Comparison of ENCODE assay signal across 8 cellular contexts in genomic region chr18:26089247-26090129, GRCh38. TPM values are rescaled to one million over a fixed set of nuclear protein-coding genes. Genes with fewer than 3 reads are reported as not detected.
A peak's percentile ranks its signal among the peaks of the same experiment; 100 is the strongest.
DNase-seq lines count a peak whose midpoint lies in the region; ATAC-seq and TF ChIP-seq lines count a peak whose summit lies in the region.

No MANE protein-coding gene starts in this region.

- peaks cover 15% of the 10 kb centered on the region for H3K4me1 ChIP-seq in GM23248 (ENCODE audit: insufficient read depth)

- H4K20me1 ChIP-seq in GM23248 (ENCODE audit: insufficient read depth) = no peaks in the 10 kb centered on the region

- no peaks in the 10 kb centered on the region for H3K9me3 ChIP-seq in GM23248 (ENCODE audit: low read depth)
- no peaks in the 10 kb centered on the region for H3K9me3 ChIP-seq in MG63

- H3K9ac ChIP-seq in GM23248 = peak overlapping the region; percentile 97

- H3K27me3 Mint-ChIP-seq in activated CD4-positive, alpha-beta memory T cell treated with anti-CD3 and anti-CD28 coated beads for 36 hours = no peaks in the 10 kb centered on the region

- no peaks in the 10 kb centered on the region for H3K9me3 Mint-ChIP-seq in activated CD4-positive, alpha-beta memory T cell treated with anti-CD3 and anti-CD28 coated beads for 36 hours

- peaks cover 55% of the 10 kb centered on the region for H3K79me2 ChIP-seq in GM23248 (ENCODE audit: insufficient read depth)

- peak overlapping the region; percentile 90 for H2AFZ ChIP-seq in GM23248

- H3K4me2 ChIP-seq in GM23248 (ENCODE audit: unreplicated experiment) = peak overlapping the region; percentile 97

- WGBS in GM23248 (ENCODE audit: low coverage in 1 of 2, low lambda C conversion rate in 2 of 2, missing lambda C conversion rate in 2 of 2), 2 experiments = 3% methylated on average over 27 to 36 of the region's 36 CpGs

- peak overlapping the region; percentile 91 for H3K4me3 ChIP-seq in GM23248
- H3K4me3 ChIP-seq in MG63 = peak overlapping the region; percentile 97
- H3K4me3 ChIP-seq in foreskin fibroblast (ENCODE audit: low read depth in 1 of 2, low read length in 2 of 2) = peak overlapping the region; percentile 86 to 96

- CTCF ChIA-PET in GM10248 (lab: Yijun Ruan, JAX) = interaction anchor here (1.1 kb wide), 1 partner anchor 13 kb away, joined by 3 read pairs; no protein-coding TSS in a partner anchor
- CTCF ChIA-PET in activated CD4-positive, alpha-beta memory T cell treated with anti-CD3 and anti-CD28 coated beads for 36 hours (lab: Charles Lee) = no interaction called here

- intact Hi-C loops in activated CD4-positive, alpha-beta memory T cell treated with anti-CD3 and anti-CD28 coated beads for 36 hours (cut with micrococcal nuclease) = loop anchor here (1.0 to 5.0 kb wide), 5 partner anchors 44 to 459 kb away; partner anchors contain the start of genes KCTD1, PSMA8 and TAF4B

- peak overlapping the region; percentile 93 for H3K27ac Mint-ChIP-seq in activated CD4-positive, alpha-beta memory T cell treated with anti-CD3 and anti-CD28 coated beads for 36 hours

- in situ Hi-C loops in GM23248 (cut with MboI) = no loop called here

- H3K27me3 ChIP-seq in GM23248 (replicated peaks; ENCODE audit: insufficient read depth) (no peaks in the 10 kb centered on the region), MG63 (no peaks in the 10 kb centered on the region)

- H3K4me1 Mint-ChIP-seq in activated CD4-positive, alpha-beta memory T cell treated with anti-CD3 and anti-CD28 coated beads for 36 hours (ENCODE audit: low read depth) = peaks cover 30% of the 10 kb centered on the region

- H3F3A ChIP-seq in GM23248 (ENCODE audit: insufficient read depth) = peaks cover 14% of the 10 kb centered on the region

- H3K4me3 Mint-ChIP-seq in activated CD4-positive, alpha-beta memory T cell treated with anti-CD3 and anti-CD28 coated beads for 36 hours = peak overlapping the region; percentile 89

- H3K27ac ChIP-seq in GM23248 = peak overlapping the region; percentile 96

- no peaks in the 10 kb centered on the region for H3K9me2 ChIP-seq in GM23248 (ENCODE audit: insufficient read depth)

- peaks cover 14% of the 10 kb centered on the region for H3K36me3 Mint-ChIP-seq in activated CD4-positive, alpha-beta memory T cell treated with anti-CD3 and anti-CD28 coated beads for 36 hours

- TF ChIP-seq CTCF in GM10248 (IDR thresholded peaks at IDR 0.05; ENCODE audit: control extremely low read depth, extremely low read depth, low read depth, missing control alignments) (no peak), foreskin fibroblast (IDR thresholded peaks at IDR 0.05; ENCODE audit: low read depth, low read length) (no peak), omental fat pad (IDR thresholded peaks at IDR 0.05) (no peak)

- POLR2A ChIA-PET in GM10248 (lab: Yijun Ruan, JAX) = no interaction called here
- POLR2A ChIA-PET in activated CD4-positive, alpha-beta memory T cell treated with anti-CD3 and anti-CD28 coated beads for 36 hours (lab: Charles Lee) = no interaction called here

- DNase-seq in GM10248 (ENCODE audit: extremely low spot score) = peak; percentile 10
- peak; percentile 60 for DNase-seq in GM23248
- peak; percentile 8 for DNase-seq in MG63
- peak; percentile 18 for DNase-seq in activated CD4-positive, alpha-beta memory T cell treated with anti-CD3 and anti-CD28 coated beads for 36 hours
- peak; percentile 14 to 45 for DNase-seq in foreskin fibroblast
- DNase-seq in omental fat pad (ENCODE audit: low spot score) = no peak

- H3K36me3 ChIP-seq in GM23248 (ENCODE audit: low read depth) (peaks cover 26% of the 10 kb centered on the region), MG63 (peaks cover 29% of the 10 kb centered on the region)

- ATAC-seq in omental fat pad (ENCODE audit: low FRiP score) (peak; percentile 8), GM18873 (IDR thresholded peaks at IDR 0.05; ENCODE audit: low FRiP score, unreplicated experiment) (no peak), HG02610 (IDR thresholded peaks at IDR 0.05; ENCODE audit: unreplicated experiment) (no peak)

RNA-seq across cellular contexts. Expression of gene SS18, which starts 0.9 kb away (rescaled TPM):
- 125 and 131 TPM in 2 replicates for total RNA-seq in GM23248 (2014; rRNA removed; shearing (Covaris generic))
- polyA plus RNA-seq in GM23248 (2016; fragmentation: Nextera tagmentation; extraction: Ambion mirVana) = 67.7 and 73.1 TPM in 2 replicates
- total RNA-seq in MG63 (2014; rRNA removed; shearing (Covaris generic); ENCODE audit: low replicate concordance) = 58.2 and 60.1 TPM in 2 replicates
- total RNA-seq in activated CD4-positive, alpha-beta memory T cell treated with anti-CD3 and anti-CD28 coated beads for 36 hours = 10 to 100 TPM; 49.1 to 51.5 TPM
- 100 to 1,000 TPM in 3 of 4 donors, 10 to 100 TPM in 1; 93.3 to 125 (median 107) TPM for total RNA-seq in omental fat pad

RNA-seq across cellular contexts. Expression of gene PSMA8, which starts 44.2 kb away (rescaled TPM):
- total RNA-seq in GM23248 (2014; rRNA removed; shearing (Covaris generic)) = not detected in 2 replicates
- not detected in 2 replicates for polyA plus RNA-seq in GM23248 (2016; fragmentation: Nextera tagmentation; extraction: Ambion mirVana)
- 0.23 TPM in 1 of 2 replicates, not detected in the other for total RNA-seq in MG63 (2014; rRNA removed; shearing (Covaris generic); ENCODE audit: low replicate concordance)
- 1 to 10 TPM; 1.3 to 1.7 TPM for total RNA-seq in activated CD4-positive, alpha-beta memory T cell treated with anti-CD3 and anti-CD28 coated beads for 36 hours
- total RNA-seq in omental fat pad = not detected
